In genomic region chr2:100722125-100722524, GRCh38 we compare ENCODE assay signal across 27 cellular contexts.
DNase-seq lines count a peak whose midpoint lies in the region; ATAC-seq, FAIRE-seq and TF ChIP-seq lines count a peak whose summit lies in the region.
"Had no signal": no experiment of that assay in that cellular context is flagged by ENCODE, and none has a peak within 500 bp of the region (broad histone marks: within the 10 kb centered on the region; RNA-seq: fewer than 3 reads in every experiment).

No MANE protein-coding gene starts in this region.

- TF ChIP-seq CTCF in esophagus muscularis mucosa (IDR thresholded peaks at IDR 0.05) (no peak), keratinocyte (optimal IDR thresholded peaks at IDR 0.05 in 1 of 3, IDR thresholded peaks at IDR 0.05 in 1 of 3, conservative IDR thresholded peaks at IDR 0.05 in 1 of 3; ENCODE audit: extremely low read depth in 1 of 3, insufficient read depth in 2 of 3, low read length in 3 of 3) (no peak)

- H3K36me3 ChIP-seq in esophagus muscularis mucosa (no peaks in the 10 kb centered on the region), keratinocyte (ENCODE audit: control insufficient read depth in 2 of 2, extremely low read depth in 1 of 2, insufficient read depth in 2 of 2, low read length in 2 of 2) (no peaks in the 10 kb centered on the region)
- H3K36me3 ChIP-seq: BE2C, BLaER1 had no signal

- peak; percentile 55 for FAIRE-seq in keratinocyte (lab: Jason Lieb, UNC)
- FAIRE-seq: A204.1, GM12878, GM12892, GM18507, GM19239 had no signal

- no peak for TF ChIP-seq EP300 in esophagus muscularis mucosa (IDR thresholded peaks at IDR 0.05)

- H3K4me2 ChIP-seq in keratinocyte (ENCODE audit: control insufficient read depth, extremely low read depth, insufficient read depth, low read depth, low read length) = peak overlapping the region; percentile 8
- H3K4me2 ChIP-seq: BLaER1 had no signal

- no peaks in the 10 kb centered on the region for H3K9me1 ChIP-seq in keratinocyte (ENCODE audit: control insufficient read depth, extremely low read depth, insufficient read depth, low read length)

- no peak for TF ChIP-seq POLR2A in esophagus muscularis mucosa (IDR thresholded peaks at IDR 0.05; ENCODE audit: low read depth)

- H3K9me3 ChIP-seq in esophagus muscularis mucosa (no peaks in the 10 kb centered on the region), keratinocyte (ENCODE audit: control insufficient read depth, low read depth, low read length) (no peaks in the 10 kb centered on the region)
- H3K9me3 ChIP-seq: BE2C, BLaER1 had no signal

- H3K79me2 ChIP-seq in keratinocyte (ENCODE audit: control insufficient read depth, insufficient read depth, low read length) = no peaks in the 10 kb centered on the region

- H3K27ac ChIP-seq in esophagus muscularis mucosa (replicated peaks in 1 of 4) = no peak overlapping the region
- H3K27ac ChIP-seq in keratinocyte (ENCODE audit: control insufficient read depth, insufficient read depth, low read length) = no peak overlapping the region
- H3K27ac ChIP-seq: BLaER1 had no signal

- H2AFZ ChIP-seq in keratinocyte (ENCODE audit: control insufficient read depth, low read length) = no peak overlapping the region

- intact Hi-C loops in esophagus muscularis mucosa (cut with DNase I) (no loop called here), posterior cingulate gyrus (cut with DNase I) (no loop called here)

- H3K4me1 ChIP-seq in esophagus muscularis mucosa (no peaks in the 10 kb centered on the region), keratinocyte (ENCODE audit: control insufficient read depth, extremely low read depth, insufficient read depth, low read length) (peaks cover 9% of the 10 kb centered on the region)
- H3K4me1 ChIP-seq: BE2C, BLaER1 had no signal

- WGBS in esophagus muscularis mucosa = 72% methylated on average over 3 of the region's 3 CpGs

- H3K4me3 ChIP-seq in esophagus muscularis mucosa (no peak overlapping the region), keratinocyte (ENCODE audit: control insufficient read depth in 2 of 3, extremely low read depth in 1 of 3, insufficient read depth in 2 of 3, low read depth in 1 of 3, low read length in 3 of 3) (no peak overlapping the region)
- H3K4me3 ChIP-seq: BLaER1, GM12878 had no signal

- dilution Hi-C loops in keratinocyte (cut with MboI; ENCODE audit: extremely low pct_ligation_motif_present, low sequenced_read_pairs) = no loop called here

- DNase-seq in esophagus muscularis mucosa (ENCODE audit: extremely low spot score) (peak; percentile 78), keratinocyte (ENCODE audit: low read depth, low spot score) (no peak), posterior cingulate gyrus (peak in 7 of 10 donors; percentile 15 to 84 (median 35)), germinal center (ENCODE audit: low spot score) (no peak), NCI-H2227 treated with DMSO at 0.1 percent for 48 hours (lab: John Stamatoyannopoulos, UW) (no peak)
- DNase-seq: 8988T; ACHN; BE2C; C1 segment of cervical spinal cord; CD4-positive, alpha-beta memory T cell; CD4-positive, CD25-positive, alpha-beta regulatory T cell; CD8-positive, alpha-beta memory T cell; COR-L47; DMS 273 treated with DMSO at 0.1 percent for 48 hours; DMS153; DMS53; DMS79; DND-41; EL; GDM1 had no signal

- ATAC-seq in GM21717 (IDR thresholded peaks at IDR 0.05; ENCODE audit: unreplicated experiment) = no peak
- ATAC-seq: GM12878 had no signal

- H3K9ac ChIP-seq in keratinocyte (ENCODE audit: control insufficient read depth, extremely low read depth, insufficient read depth, low read length) = no peak overlapping the region
- H3K9ac ChIP-seq: BLaER1 had no signal

- H3K27me3 ChIP-seq in esophagus muscularis mucosa = no peaks in the 10 kb centered on the region
- no peaks in the 10 kb centered on the region for H3K27me3 ChIP-seq in keratinocyte (ENCODE audit: control insufficient read depth, extremely low read depth, insufficient read depth, low read length)
- H3K27me3 ChIP-seq: BE2C, BLaER1 had no signal

- no peaks in the 10 kb centered on the region for H4K20me1 ChIP-seq in keratinocyte (ENCODE audit: control insufficient read depth, extremely low read depth, insufficient read depth, low read length)
- H4K20me1 ChIP-seq: BLaER1 had no signal

Comparison
In these comparisons a context has a peak if more than half of its experiments do, and no peak if none do; other contexts are left out.
1. DNase-seq: peak in esophagus muscularis mucosa (single experiment) and posterior cingulate gyrus (7 of 10); none in keratinocyte (single experiment), germinal center (single experiment) and NCI-H2227 treated with DMSO at 0.1 percent for 48 hours (single experiment).